ENCODE assay signal across 1 cellular context in the genomic region with DNA sequence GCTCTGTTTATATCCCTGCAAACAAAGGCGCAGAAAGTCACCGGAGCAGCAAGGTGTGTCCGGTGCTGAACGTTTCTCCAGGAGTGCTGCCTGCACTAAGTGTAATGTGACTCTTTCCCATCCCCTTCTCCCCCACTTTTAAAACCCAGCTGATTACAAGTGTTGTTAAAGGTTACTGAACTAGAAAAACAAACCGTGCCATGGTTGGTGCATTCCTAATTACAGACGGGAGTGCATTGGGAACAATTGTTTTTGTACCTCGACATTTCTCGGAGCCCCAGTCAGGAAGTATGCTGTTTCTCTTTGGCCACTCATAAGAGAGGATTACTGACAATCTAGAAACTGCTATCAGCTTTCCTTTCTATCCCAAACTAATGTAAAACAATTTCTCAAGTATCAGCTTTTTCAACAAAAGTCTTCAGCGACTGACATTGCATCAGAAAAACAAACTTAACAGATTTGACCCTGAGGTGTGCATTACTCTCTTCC.
A peak's percentile ranks its signal among the peaks of the same experiment; 100 is the strongest.
TF ChIP-seq lines count a peak whose summit lies in the region.

No MANE protein-coding gene starts in this region.

TF ChIP-seq in HEK293, 187 proteins besides CTCF, POLR2A, EP300 and RAD21 (continued from another document and continues in another):
- TF ChIP-seq ZNF626 (tag by site-specific recombination; IDR thresholded peaks at IDR 0.05) (no peak), ZNF510 (tag by site-specific recombination; IDR thresholded peaks at IDR 0.05; ENCODE audit: insufficient replicate concordance) (no peak), KLF8 (tag by site-specific recombination; IDR thresholded peaks at IDR 0.05) (no peak), BCL11A (tag by site-specific recombination; IDR thresholded peaks at IDR 0.05; ENCODE audit: low read depth) (no peak), GFI1B (tag by site-specific recombination; IDR thresholded peaks at IDR 0.05) (no peak), SP7 (tag by site-specific recombination; IDR thresholded peaks at IDR 0.05) (peak; percentile 60), ZNF777 (tag by site-specific recombination; IDR thresholded peaks at IDR 0.05; ENCODE audit: borderline replicate concordance) (no peak), ZNF530 (tag by site-specific recombination; IDR thresholded peaks at IDR 0.05; ENCODE audit: low read depth) (no peak), ZNF747 (tag by site-specific recombination; IDR thresholded peaks at IDR 0.05) (no peak), ZNF433 (tag by site-specific recombination; IDR thresholded peaks at IDR 0.05; ENCODE audit: low read depth) (no peak), SETDB1 (IDR thresholded peaks at IDR 0.05; ENCODE audit: insufficient read length, low read length) (no peak), SALL2 (tag by site-specific recombination; IDR thresholded peaks at IDR 0.05; ENCODE audit: borderline replicate concordance) (no peak), ZNF660 (tag by site-specific recombination; IDR thresholded peaks at IDR 0.05) (no peak), ZNF837 (tag by site-specific recombination; IDR thresholded peaks at IDR 0.05) (no peak), ZNF529 (tag by site-specific recombination; IDR thresholded peaks at IDR 0.05; ENCODE audit: insufficient replicate concordance) (no peak), ZFP3 (tag by site-specific recombination; IDR thresholded peaks at IDR 0.05; ENCODE audit: low read depth) (no peak), ZNF561 (tag by site-specific recombination; IDR thresholded peaks at IDR 0.05; ENCODE audit: borderline replicate concordance) (no peak), SCRT1 (tag by site-specific recombination; IDR thresholded peaks at IDR 0.05; ENCODE audit: borderline replicate concordance) (no peak), FEZF1 (tag by site-specific recombination; IDR thresholded peaks at IDR 0.05) (no peak), ZNF548 (tag by site-specific recombination; IDR thresholded peaks at IDR 0.05) (no peak), ZNF843 (tag by site-specific recombination; IDR thresholded peaks at IDR 0.05) (0 out of 2 replicates have a peak, but pooled peaks have one; percentile 25), IKZF3 (tag by site-specific recombination; IDR thresholded peaks at IDR 0.05) (peak; percentile 59; the same call in 1 of the 2 replicates), KLF7 (tag by site-specific recombination; IDR thresholded peaks at IDR 0.05; ENCODE audit: borderline replicate concordance) (no peak), ZNF10 (tag by site-specific recombination; IDR thresholded peaks at IDR 0.05) (no peak), ZNF354C (tag by site-specific recombination; IDR thresholded peaks at IDR 0.05; ENCODE audit: borderline replicate concordance, low read depth) (no peak), ZNF184 (tag by site-specific recombination; IDR thresholded peaks at IDR 0.05) (no peak), ZNF292 (tag by site-specific recombination; IDR thresholded peaks at IDR 0.05; ENCODE audit: borderline replicate concordance, low read depth) (no peak), ZNF394 (tag by site-specific recombination; IDR thresholded peaks at IDR 0.05; ENCODE audit: borderline replicate concordance) (no peak), ZBTB1 (tag by site-specific recombination; IDR thresholded peaks at IDR 0.05) (no peak), ZNF341 (tag by site-specific recombination; IDR thresholded peaks at IDR 0.05; ENCODE audit: low read depth) (no peak), ZNF571 (tag by site-specific recombination; IDR thresholded peaks at IDR 0.05) (no peak), ZNF473 (tag by site-specific recombination; IDR thresholded peaks at IDR 0.05) (no peak)
- TF ChIP-seq, protein P1, sequence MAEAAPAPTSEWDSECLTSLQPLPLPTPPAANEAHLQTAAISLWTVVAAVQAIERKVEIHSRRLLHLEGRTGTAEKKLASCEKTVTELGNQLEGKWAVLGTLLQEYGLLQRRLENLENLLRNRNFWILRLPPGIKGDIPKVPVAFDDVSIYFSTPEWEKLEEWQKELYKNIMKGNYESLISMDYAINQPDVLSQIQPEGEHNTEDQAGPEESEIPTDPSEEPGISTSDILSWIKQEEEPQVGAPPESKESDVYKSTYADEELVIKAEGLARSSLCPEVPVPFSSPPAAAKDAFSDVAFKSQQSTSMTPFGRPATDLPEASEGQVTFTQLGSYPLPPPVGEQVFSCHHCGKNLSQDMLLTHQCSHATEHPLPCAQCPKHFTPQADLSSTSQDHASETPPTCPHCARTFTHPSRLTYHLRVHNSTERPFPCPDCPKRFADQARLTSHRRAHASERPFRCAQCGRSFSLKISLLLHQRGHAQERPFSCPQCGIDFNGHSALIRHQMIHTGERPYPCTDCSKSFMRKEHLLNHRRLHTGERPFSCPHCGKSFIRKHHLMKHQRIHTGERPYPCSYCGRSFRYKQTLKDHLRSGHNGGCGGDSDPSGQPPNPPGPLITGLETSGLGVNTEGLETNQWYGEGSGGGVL (tag by site-specific recombination; IDR thresholded peaks at IDR 0.05): peak; percentile 36; the same call in 1 of the 2 replicates
- TF ChIP-seq, protein P2, sequence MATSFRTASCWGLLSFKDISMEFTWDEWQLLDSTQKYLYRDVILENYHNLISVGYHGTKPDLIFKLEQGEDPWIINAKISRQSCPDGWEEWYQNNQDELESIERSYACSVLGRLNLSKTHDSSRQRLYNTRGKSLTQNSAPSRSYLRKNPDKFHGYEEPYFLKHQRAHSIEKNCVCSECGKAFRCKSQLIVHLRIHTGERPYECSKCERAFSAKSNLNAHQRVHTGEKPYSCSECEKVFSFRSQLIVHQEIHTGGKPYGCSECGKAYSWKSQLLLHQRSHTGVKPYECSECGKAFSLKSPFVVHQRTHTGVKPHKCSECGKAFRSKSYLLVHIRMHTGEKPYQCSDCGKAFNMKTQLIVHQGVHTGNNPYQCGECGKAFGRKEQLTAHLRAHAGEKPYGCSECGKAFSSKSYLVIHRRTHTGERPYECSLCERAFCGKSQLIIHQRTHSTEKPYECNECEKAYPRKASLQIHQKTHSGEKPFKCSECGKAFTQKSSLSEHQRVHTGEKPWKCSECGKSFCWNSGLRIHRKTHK (tag by site-specific recombination; IDR thresholded peaks at IDR 0.05): no peak
- TF ChIP-seq, protein P3, sequence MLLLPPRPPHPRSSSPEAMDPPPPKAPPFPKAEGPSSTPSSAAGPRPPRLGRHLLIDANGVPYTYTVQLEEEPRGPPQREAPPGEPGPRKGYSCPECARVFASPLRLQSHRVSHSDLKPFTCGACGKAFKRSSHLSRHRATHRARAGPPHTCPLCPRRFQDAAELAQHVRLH (tag by site-specific recombination; IDR thresholded peaks at IDR 0.05): no peak
- TF ChIP-seq, protein P4, sequence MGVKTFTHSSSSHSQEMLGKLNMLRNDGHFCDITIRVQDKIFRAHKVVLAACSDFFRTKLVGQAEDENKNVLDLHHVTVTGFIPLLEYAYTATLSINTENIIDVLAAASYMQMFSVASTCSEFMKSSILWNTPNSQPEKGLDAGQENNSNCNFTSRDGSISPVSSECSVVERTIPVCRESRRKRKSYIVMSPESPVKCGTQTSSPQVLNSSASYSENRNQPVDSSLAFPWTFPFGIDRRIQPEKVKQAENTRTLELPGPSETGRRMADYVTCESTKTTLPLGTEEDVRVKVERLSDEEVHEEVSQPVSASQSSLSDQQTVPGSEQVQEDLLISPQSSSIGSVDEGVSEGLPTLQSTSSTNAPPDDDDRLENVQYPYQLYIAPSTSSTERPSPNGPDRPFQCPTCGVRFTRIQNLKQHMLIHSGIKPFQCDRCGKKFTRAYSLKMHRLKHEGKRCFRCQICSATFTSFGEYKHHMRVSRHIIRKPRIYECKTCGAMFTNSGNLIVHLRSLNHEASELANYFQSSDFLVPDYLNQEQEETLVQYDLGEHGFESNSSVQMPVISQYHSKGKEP (tag by site-specific recombination; IDR thresholded peaks at IDR 0.05): peak; percentile 55; the same call in 1 of the 2 replicates
- TF ChIP-seq, protein P5, sequence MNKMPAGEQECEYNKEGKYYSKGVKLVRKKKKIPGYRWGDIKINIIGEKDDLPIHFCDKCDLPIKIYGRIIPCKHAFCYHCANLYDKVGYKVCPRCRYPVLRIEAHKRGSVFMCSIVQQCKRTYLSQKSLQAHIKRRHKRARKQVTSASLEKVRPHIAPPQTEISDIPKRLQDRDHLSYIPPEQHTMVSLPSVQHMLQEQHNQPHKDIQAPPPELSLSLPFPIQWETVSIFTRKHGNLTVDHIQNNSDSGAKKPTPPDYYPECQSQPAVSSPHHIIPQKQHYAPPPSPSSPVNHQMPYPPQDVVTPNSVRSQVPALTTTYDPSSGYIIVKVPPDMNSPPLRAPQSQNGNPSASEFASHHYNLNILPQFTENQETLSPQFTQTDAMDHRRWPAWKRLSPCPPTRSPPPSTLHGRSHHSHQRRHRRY (tag by site-specific recombination; IDR thresholded peaks at IDR 0.05): no peak
- TF ChIP-seq, protein P6, sequence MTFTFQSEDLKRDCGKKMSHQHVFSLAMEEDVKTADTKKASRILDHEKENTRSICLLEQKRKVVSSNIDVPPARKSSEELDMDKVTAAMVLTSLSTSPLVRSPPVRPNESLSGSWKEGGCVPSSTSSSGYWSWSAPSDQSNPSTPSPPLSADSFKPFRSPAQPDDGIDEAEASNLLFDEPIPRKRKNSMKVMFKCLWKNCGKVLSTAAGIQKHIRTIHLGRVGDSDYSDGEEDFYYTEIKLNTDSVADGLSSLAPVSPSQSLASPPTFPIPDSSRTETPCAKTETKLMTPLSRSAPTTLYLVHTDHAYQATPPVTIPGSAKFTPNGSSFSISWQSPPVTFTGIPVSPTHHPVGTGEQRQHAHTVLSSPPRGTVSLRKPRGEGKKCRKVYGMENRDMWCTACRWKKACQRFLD (tag by site-specific recombination; IDR thresholded peaks at IDR 0.05): no peak
- TF ChIP-seq, protein P7, sequence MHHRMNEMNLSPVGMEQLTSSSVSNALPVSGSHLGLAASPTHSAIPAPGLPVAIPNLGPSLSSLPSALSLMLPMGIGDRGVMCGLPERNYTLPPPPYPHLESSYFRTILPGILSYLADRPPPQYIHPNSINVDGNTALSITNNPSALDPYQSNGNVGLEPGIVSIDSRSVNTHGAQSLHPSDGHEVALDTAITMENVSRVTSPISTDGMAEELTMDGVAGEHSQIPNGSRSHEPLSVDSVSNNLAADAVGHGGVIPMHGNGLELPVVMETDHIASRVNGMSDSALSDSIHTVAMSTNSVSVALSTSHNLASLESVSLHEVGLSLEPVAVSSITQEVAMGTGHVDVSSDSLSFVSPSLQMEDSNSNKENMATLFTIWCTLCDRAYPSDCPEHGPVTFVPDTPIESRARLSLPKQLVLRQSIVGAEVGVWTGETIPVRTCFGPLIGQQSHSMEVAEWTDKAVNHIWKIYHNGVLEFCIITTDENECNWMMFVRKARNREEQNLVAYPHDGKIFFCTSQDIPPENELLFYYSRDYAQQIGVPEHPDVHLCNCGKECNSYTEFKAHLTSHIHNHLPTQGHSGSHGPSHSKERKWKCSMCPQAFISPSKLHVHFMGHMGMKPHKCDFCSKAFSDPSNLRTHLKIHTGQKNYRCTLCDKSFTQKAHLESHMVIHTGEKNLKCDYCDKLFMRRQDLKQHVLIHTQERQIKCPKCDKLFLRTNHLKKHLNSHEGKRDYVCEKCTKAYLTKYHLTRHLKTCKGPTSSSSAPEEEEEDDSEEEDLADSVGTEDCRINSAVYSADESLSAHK (tag by site-specific recombination; IDR thresholded peaks at IDR 0.05): peak; percentile 78; the same call in 1 of the 2 replicates
- TF ChIP-seq, protein P8, sequence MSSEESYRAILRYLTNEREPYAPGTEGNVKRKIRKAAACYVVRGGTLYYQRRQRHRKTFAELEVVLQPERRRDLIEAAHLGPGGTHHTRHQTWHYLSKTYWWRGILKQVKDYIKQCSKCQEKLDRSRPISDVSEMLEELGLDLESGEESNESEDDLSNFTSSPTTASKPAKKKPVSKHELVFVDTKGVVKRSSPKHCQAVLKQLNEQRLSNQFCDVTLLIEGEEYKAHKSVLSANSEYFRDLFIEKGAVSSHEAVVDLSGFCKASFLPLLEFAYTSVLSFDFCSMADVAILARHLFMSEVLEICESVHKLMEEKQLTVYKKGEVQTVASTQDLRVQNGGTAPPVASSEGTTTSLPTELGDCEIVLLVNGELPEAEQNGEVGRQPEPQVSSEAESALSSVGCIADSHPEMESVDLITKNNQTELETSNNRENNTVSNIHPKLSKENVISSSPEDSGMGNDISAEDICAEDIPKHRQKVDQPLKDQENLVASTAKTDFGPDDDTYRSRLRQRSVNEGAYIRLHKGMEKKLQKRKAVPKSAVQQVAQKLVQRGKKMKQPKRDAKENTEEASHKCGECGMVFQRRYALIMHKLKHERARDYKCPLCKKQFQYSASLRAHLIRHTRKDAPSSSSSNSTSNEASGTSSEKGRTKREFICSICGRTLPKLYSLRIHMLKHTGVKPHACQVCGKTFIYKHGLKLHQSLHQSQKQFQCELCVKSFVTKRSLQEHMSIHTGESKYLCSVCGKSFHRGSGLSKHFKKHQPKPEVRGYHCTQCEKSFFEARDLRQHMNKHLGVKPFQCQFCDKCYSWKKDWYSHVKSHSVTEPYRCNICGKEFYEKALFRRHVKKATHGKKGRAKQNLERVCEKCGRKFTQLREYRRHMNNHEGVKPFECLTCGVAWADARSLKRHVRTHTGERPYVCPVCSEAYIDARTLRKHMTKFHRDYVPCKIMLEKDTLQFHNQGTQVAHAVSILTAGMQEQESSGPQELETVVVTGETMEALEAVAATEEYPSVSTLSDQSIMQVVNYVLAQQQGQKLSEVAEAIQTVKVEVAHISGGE (tag by site-specific recombination; conservative IDR thresholded peaks at IDR 0.05; ENCODE audit: low read depth): no peak
- TF ChIP-seq, protein P9, sequence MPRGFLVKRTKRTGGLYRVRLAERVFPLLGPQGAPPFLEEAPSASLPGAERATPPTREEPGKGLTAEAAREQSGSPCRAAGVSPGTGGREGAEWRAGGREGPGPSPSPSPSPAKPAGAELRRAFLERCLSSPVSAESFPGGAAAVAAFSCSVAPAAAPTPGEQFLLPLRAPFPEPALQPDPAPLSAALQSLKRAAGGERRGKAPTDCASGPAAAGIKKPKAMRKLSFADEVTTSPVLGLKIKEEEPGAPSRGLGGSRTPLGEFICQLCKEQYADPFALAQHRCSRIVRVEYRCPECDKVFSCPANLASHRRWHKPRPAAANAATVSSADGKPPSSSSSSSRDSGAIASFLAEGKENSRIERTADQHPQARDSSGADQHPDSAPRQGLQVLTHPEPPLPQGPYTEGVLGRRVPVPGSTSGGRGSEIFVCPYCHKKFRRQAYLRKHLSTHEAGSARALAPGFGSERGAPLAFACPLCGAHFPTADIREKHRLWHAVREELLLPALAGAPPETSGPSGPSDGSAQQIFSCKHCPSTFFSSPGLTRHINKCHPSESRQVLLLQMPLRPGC (tag by site-specific recombination; IDR thresholded peaks at IDR 0.05): no peak
- TF ChIP-seq, protein P10, sequence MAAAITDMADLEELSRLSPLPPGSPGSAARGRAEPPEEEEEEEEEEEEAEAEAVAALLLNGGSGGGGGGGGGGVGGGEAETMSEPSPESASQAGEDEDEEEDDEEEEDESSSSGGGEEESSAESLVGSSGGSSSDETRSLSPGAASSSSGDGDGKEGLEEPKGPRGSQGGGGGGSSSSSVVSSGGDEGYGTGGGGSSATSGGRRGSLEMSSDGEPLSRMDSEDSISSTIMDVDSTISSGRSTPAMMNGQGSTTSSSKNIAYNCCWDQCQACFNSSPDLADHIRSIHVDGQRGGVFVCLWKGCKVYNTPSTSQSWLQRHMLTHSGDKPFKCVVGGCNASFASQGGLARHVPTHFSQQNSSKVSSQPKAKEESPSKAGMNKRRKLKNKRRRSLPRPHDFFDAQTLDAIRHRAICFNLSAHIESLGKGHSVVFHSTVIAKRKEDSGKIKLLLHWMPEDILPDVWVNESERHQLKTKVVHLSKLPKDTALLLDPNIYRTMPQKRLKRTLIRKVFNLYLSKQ (tag by site-specific recombination; IDR thresholded peaks at IDR 0.05; ENCODE audit: borderline replicate concordance): no peak
